ENCODE assay signal across 6 cellular contexts in genomic region chr1:46248122-46248920, GRCh38. TPM values are rescaled to one million over a fixed set of nuclear protein-coding genes. Genes with fewer than 3 reads are reported as not detected.
DNase-seq lines count a peak whose midpoint lies in the region; ATAC-seq and TF ChIP-seq lines count a peak whose summit lies in the region.

No MANE protein-coding gene starts in this region.

- peaks cover 0 to 17% of the 10 kb centered on the region in 2 donors for H3K4me1 ChIP-seq in left lung

- no peak overlapping the region for H3K27ac ChIP-seq in left lung

- H3K27me3 ChIP-seq in left lung: no peaks in the 10 kb centered on the region

- H3K27me3 Mint-ChIP-seq in activated CD4-positive, alpha-beta memory T cell treated with anti-CD3 and anti-CD28 coated beads, Interleukin-2, amount 10 ng/mL, durations not matched to agents 7 days and 5 days: no peaks in the 10 kb centered on the region

- ATAC-seq in left lung: no peak

- no peak for TF ChIP-seq CTCF in left lung (IDR thresholded peaks at IDR 0.05)

- peak overlapping the region; percentile 83 for H3K27ac Mint-ChIP-seq in activated CD4-positive, alpha-beta memory T cell treated with anti-CD3 and anti-CD28 coated beads, Interleukin-2, amount 10 ng/mL, durations not matched to agents 7 days and 5 days

- intact Hi-C loops in left lung (cut with DNase I): no loop called here

- peaks cover 41% of the 10 kb centered on the region for H3K36me3 Mint-ChIP-seq in activated CD4-positive, alpha-beta memory T cell treated with anti-CD3 and anti-CD28 coated beads, Interleukin-2, amount 10 ng/mL, durations not matched to agents 7 days and 5 days (ENCODE audit: low read depth)

- H3K4me1 Mint-ChIP-seq in activated CD4-positive, alpha-beta memory T cell treated with anti-CD3 and anti-CD28 coated beads, Interleukin-2, amount 10 ng/mL, durations not matched to agents 7 days and 5 days: peaks cover 47% of the 10 kb centered on the region

- CTCF ChIA-PET in activated CD4-positive, alpha-beta memory T cell treated with anti-CD3 and anti-CD28 coated beads, Interleukin-2, amount 10 ng/mL, durations not matched to agents 7 days and 5 days (lab: Charles Lee): interaction anchor here (0.7 to 2.8 kb wide), 3 partner anchors 24 to 99 kb away, joined by 3 to 23 read pairs (median 13); partner anchors contain the start of gene NSUN4

- no peaks in the 10 kb centered on the region for H3K9me3 Mint-ChIP-seq in activated CD4-positive, alpha-beta memory T cell treated with anti-CD3 and anti-CD28 coated beads, Interleukin-2, amount 10 ng/mL, durations not matched to agents 7 days and 5 days

- H3K9me3 ChIP-seq in left lung: no peaks in the 10 kb centered on the region

- POLR2A ChIA-PET in activated CD4-positive, alpha-beta memory T cell treated with anti-CD3 and anti-CD28 coated beads, Interleukin-2, amount 10 ng/mL, durations not matched to agents 7 days and 5 days (lab: Charles Lee): interaction anchor here (0.7 to 2.7 kb wide), 15 partner anchors 9 to 355 kb away, joined by 3 to 26 read pairs (median 4); partner anchors contain the start of genes LRRC41, NSUN4, POMGNT1 and UQCRH

- DNase-seq in DMS79 treated with DMSO at 0.1 percent for 48 hours (lab: John Stamatoyannopoulos, UW): peak; percentile 66
- peak; percentile 54 for DNase-seq in LoVo (ENCODE audit: low spot score)
- DNase-seq in activated CD4-positive, alpha-beta memory T cell treated with anti-CD3 and anti-CD28 coated beads, Interleukin-2, amount 10 ng/mL, durations not matched to agents 7 days and 5 days: peak; percentile 44
- peak in 1 of 2 donors; percentile 38 for DNase-seq in left lung
- DNase-seq in 8988T: no peak
- no peak for DNase-seq in mucosa of gallbladder (ENCODE audit: low spot score)

- H3K4me3 Mint-ChIP-seq in activated CD4-positive, alpha-beta memory T cell treated with anti-CD3 and anti-CD28 coated beads, Interleukin-2, amount 10 ng/mL, durations not matched to agents 7 days and 5 days: peak overlapping the region; percentile 87

- no peaks in the 10 kb centered on the region for H3K36me3 ChIP-seq in left lung

- H3K4me3 ChIP-seq in left lung: peak overlapping the region; percentile 61 to 62

RNA-seq across cellular contexts. Expression of gene RAD54L, which starts 0.8 kb away (rescaled TPM):
- 10 to 100 TPM; 43.9 to 44.0 TPM for total RNA-seq in activated CD4-positive, alpha-beta memory T cell treated with anti-CD3 and anti-CD28 coated beads, Interleukin-2, amount 10 ng/mL, durations not matched to agents 7 days and 5 days
- 1 to 10 TPM; 4.8 to 7.3 TPM for total RNA-seq in left lung
- total RNA-seq in mucosa of gallbladder: 0.81 TPM

RNA-seq across cellular contexts. Expression of gene LURAP1, which starts 45.2 kb away (rescaled TPM):
- under 1 TPM; 0.15 to 0.20 TPM for total RNA-seq in activated CD4-positive, alpha-beta memory T cell treated with anti-CD3 and anti-CD28 coated beads, Interleukin-2, amount 10 ng/mL, durations not matched to agents 7 days and 5 days
- total RNA-seq in left lung (1 to 10 TPM; 1.4 TPM), mucosa of gallbladder (2.4 TPM)

RNA-seq across cellular contexts. Expression of gene POMGNT1, which starts 50.1 kb away (rescaled TPM):
- 10 to 100 TPM; 27.4 to 28.5 TPM for total RNA-seq in activated CD4-positive, alpha-beta memory T cell treated with anti-CD3 and anti-CD28 coated beads, Interleukin-2, amount 10 ng/mL, durations not matched to agents 7 days and 5 days
- total RNA-seq in left lung: 10 to 100 TPM; 52.9 to 64.5 TPM
- total RNA-seq in mucosa of gallbladder: 83.3 TPM

RNA-seq across cellular contexts. Expression of gene LRRC41, which starts 55.1 kb away (rescaled TPM):
- 10 to 100 TPM; 40.3 to 41.7 TPM for total RNA-seq in activated CD4-positive, alpha-beta memory T cell treated with anti-CD3 and anti-CD28 coated beads, Interleukin-2, amount 10 ng/mL, durations not matched to agents 7 days and 5 days
- total RNA-seq in left lung (10 to 100 TPM; 54.6 to 63.4 TPM), mucosa of gallbladder (72.5 TPM)

RNA-seq across cellular contexts. Expression of gene UQCRH, which starts 55.2 kb away (rescaled TPM):
- total RNA-seq in activated CD4-positive, alpha-beta memory T cell treated with anti-CD3 and anti-CD28 coated beads, Interleukin-2, amount 10 ng/mL, durations not matched to agents 7 days and 5 days: 100 to 1,000 TPM; 266 to 274 TPM
- 100 to 1,000 TPM; 172 to 193 TPM for total RNA-seq in left lung
- 240 TPM for total RNA-seq in mucosa of gallbladder

Comparison
In these comparisons a context has a peak if more than half of its experiments do, and no peak if none do; other contexts are left out.
1. DNase-seq: peak in DMS79 treated with DMSO at 0.1 percent for 48 hours (single experiment), LoVo (single experiment) and activated CD4-positive, alpha-beta memory T cell treated with anti-CD3 and anti-CD28 coated beads, Interleukin-2, amount 10 ng/mL, durations not matched to agents 7 days and 5 days (single experiment); none in 8988T (single experiment) and mucosa of gallbladder (single experiment).
2. RNA of gene RAD54L, which starts 0.8 kb away (total RNA-seq): 43.9 to 44.0 TPM in activated CD4-positive, alpha-beta memory T cell treated with anti-CD3 and anti-CD28 coated beads, Interleukin-2, amount 10 ng/mL, durations not matched to agents 7 days and 5 days; 4.8 to 7.3 TPM in left lung and 0.81 TPM in mucosa of gallbladder (single experiment); every median in the first group is over 4 times any median in the second.